ENCODE assay signal across 1 cellular context in genomic region chr9:123343428-123344272, GRCh38.
TF ChIP-seq lines count a peak whose summit lies in the region.

No MANE protein-coding gene starts in this region.

TF ChIP-seq in K562, 482 proteins besides CTCF, POLR2A, EP300 and RAD21 (continued from another document and continues in another):
- TF ChIP-seq ZBTB40 (IDR thresholded peaks at IDR 0.05) (no peak), ZBTB40 (CRISPR knock-in tag; IDR thresholded peaks at IDR 0.05) (no peak), PRDM10 (IDR thresholded peaks at IDR 0.05; ENCODE audit: partially characterized antibody) (no peak), SIN3A (IDR thresholded peaks at IDR 0.05; ENCODE audit: borderline replicate concordance in 2 of 2, control insufficient read depth in 1 of 2, low read depth in 2 of 2, low read length in 2 of 2) (no peak), JUND (IDR thresholded peaks at IDR 0.05; ENCODE audit: borderline replicate concordance, low read depth, low read length) (peak; percentile 49; the same call in 1 of the 2 replicates), JUND (tag; IDR thresholded peaks at IDR 0.05; ENCODE audit: borderline replicate concordance, low read depth, low read length) (0 out of 3 replicates have a peak, but pooled peaks have one; percentile 37), HMBOX1 (IDR thresholded peaks at IDR 0.05) (peak; percentile 23; the same call in 1 of the 2 replicates), MYNN (IDR thresholded peaks at IDR 0.05) (no peak), MYNN (CRISPR knock-in tag; IDR thresholded peaks at IDR 0.05) (no peak), ZNF263 (CRISPR knock-in tag; IDR thresholded peaks at IDR 0.05; ENCODE audit: borderline replicate concordance) (no peak), ZNF324 (CRISPR knock-in tag; IDR thresholded peaks at IDR 0.05) (no peak), RNF2 (IDR thresholded peaks at IDR 0.05) (no peak), PBX2 (CRISPR knock-in tag; IDR thresholded peaks at IDR 0.05; ENCODE audit: low read depth) (no peak), PBX2 (tag; conservative IDR thresholded peaks at IDR 0.05; ENCODE audit: low read depth) (no peak), KAT7 (CRISPR knock-in tag; IDR thresholded peaks at IDR 0.05; ENCODE audit: borderline replicate concordance) (no peak), ZNF584 (CRISPR knock-in tag; IDR thresholded peaks at IDR 0.05; ENCODE audit: low read depth) (no peak), ZBTB2 (IDR thresholded peaks at IDR 0.05) (no peak), TAL1 (IDR thresholded peaks at IDR 0.05) (no peak), EZH2 (IDR thresholded peaks at IDR 0.05; ENCODE audit: borderline replicate concordance, low read depth, low read length) (no peak), EP400 (IDR thresholded peaks at IDR 0.05) (peak; percentile 48; the same call in 1 of the 2 replicates), ZNF696 (CRISPR knock-in tag; conservative IDR thresholded peaks at IDR 0.05) (no peak), SOX6 (IDR thresholded peaks at IDR 0.05) (0 out of 2 replicates have a peak, but pooled peaks have one; percentile 24), RNF219 (CRISPR knock-in tag; IDR thresholded peaks at IDR 0.05) (no peak), E2F8 (IDR thresholded peaks at IDR 0.05; ENCODE audit: low read depth, partially characterized antibody) (no peak), ZNF212 (CRISPR knock-in tag; IDR thresholded peaks at IDR 0.05) (no peak), CAMTA2 (CRISPR knock-in tag; conservative IDR thresholded peaks at IDR 0.05) (no peak), MEIS2 (IDR thresholded peaks at IDR 0.05; ENCODE audit: partially characterized antibody) (no peak), ZNF445 (CRISPR knock-in tag; IDR thresholded peaks at IDR 0.05; ENCODE audit: low read depth) (no peak)
